In genomic region chr2:27086090-27086721, GRCh38 we compare ENCODE assay signal across 1 cellular context.
TF ChIP-seq lines count a peak whose summit lies in the region.

No MANE protein-coding gene starts in this region.

TF ChIP-seq in HCT116, 20 proteins besides CTCF, POLR2A, EP300 and RAD21 (continued from another document):
- no peak for TF ChIP-seq EGR1 (IDR thresholded peaks at IDR 0.05; ENCODE audit: low read depth)
- peak; percentile 81; the same call in 1 of the 2 replicates for TF ChIP-seq ZFX (IDR thresholded peaks at IDR 0.05)
- TF ChIP-seq POLR2AphosphoS5 (IDR thresholded peaks at IDR 0.05; ENCODE audit: low read depth, low read length), result peak; percentile 73
- TF ChIP-seq EZH2phosphoT487 (IDR thresholded peaks at IDR 0.05; ENCODE audit: borderline replicate concordance), result no peak
- no peak for TF ChIP-seq REST (IDR thresholded peaks at IDR 0.05; ENCODE audit: low read depth)
- no peak for TF ChIP-seq CEBPB (IDR thresholded peaks at IDR 0.05; ENCODE audit: low read depth)
